ENCODE assay signal across 28 cellular contexts in genomic region chr11:32110795-32111194, GRCh38.
"Had no signal": no experiment of that assay in that cellular context is flagged by ENCODE, and none has a peak within 500 bp of the region (broad histone marks: within the 10 kb centered on the region; RNA-seq: fewer than 3 reads in every experiment).

No MANE protein-coding gene starts in this region.

- H3K9me3 ChIP-seq: esophagus squamous epithelium, gastroesophageal sphincter, heart right ventricle had no signal

- H3K27ac ChIP-seq: brain microvascular endothelial cell, esophagus squamous epithelium, gastroesophageal sphincter, heart right ventricle, WERI-Rb-1 had no signal

- H3K27me3 ChIP-seq: brain microvascular endothelial cell had no signal

- H3K4me1 ChIP-seq: esophagus squamous epithelium, gastroesophageal sphincter, heart right ventricle had no signal

- H3K4me3 ChIP-seq: esophagus squamous epithelium, gastroesophageal sphincter, heart right ventricle had no signal

- ATAC-seq: activated CD4-positive, CD25-positive, alpha-beta regulatory T cell treated with anti-CD3 and anti-CD28 coated beads, Interleukin-2, amount 50 U/mL, for 24 hours; activated CD8-positive, alpha-beta T cell treated with anti-CD3 and anti-CD28 coated beads for 36 hours; activated naive CD4-positive, alpha-beta T cell treated with anti-CD3 and anti-CD28 coated beads, Interleukin-2, amount 50 U/mL, for 72 hours; activated T-cell treated with anti-CD3 and anti-CD28 coated beads, Interleukin-2, amount 50 U/mL, for 4 hours; effector memory CD8-positive, alpha-beta T cell; gastroesophageal sphincter; heart right ventricle; T-helper 17 cell had no signal

- DNase-seq: activated B cell treated with CpG ODN at 0.5 μM for 24 hours; activated CD4-positive, alpha-beta T cell treated with anti-CD3 and anti-CD28 coated beads for 48 hours; activated CD4-positive, alpha-beta T cell treated with anti-CD3 and anti-CD28 coated beads, Interleukin-2, amount 50 U/mL, for 1 hour; activated CD4-positive, alpha-beta T cell treated with anti-CD3 and anti-CD28 coated beads, Interleukin-2, amount 50 U/mL, for 48 hours; activated CD8-positive, alpha-beta memory T cell treated with anti-CD3 and anti-CD28 coated beads for 24 hours; activated CD8-positive, alpha-beta T cell treated with anti-CD3 and anti-CD28 coated beads for 36 hours; activated effector memory CD4-positive, alpha-beta T cell treated with anti-CD3 and anti-CD28 coated beads, Interleukin-2, amount 50 U/mL, for 16 hours; activated naive CD4-positive, alpha-beta T cell; activated naive CD4-positive, alpha-beta T cell treated with anti-CD3 and anti-CD28 coated beads, Interleukin-2, amount 10 ng/mL, durations not matched to agents 7 days and 5 days; activated naive CD8-positive, alpha-beta T cell treated with anti-CD3 and anti-CD28 coated beads, Interleukin-2, amount 10 ng/mL, durations not matched to agents 7 days and 5 days; activated T-cell treated with anti-CD3 and anti-CD28 coated beads, Interleukin-2, amount 50 U/mL, for 4 hours; brain microvascular endothelial cell; caudate nucleus; cortex of kidney; dermis blood vessel endothelial cell; effector CD4-positive, alpha-beta T cell; effector memory CD8-positive, alpha-beta T cell; erythroblast; esophagus squamous epithelium; foreskin melanocyte; heart right ventricle; T-helper 1 cell; T-helper 17 cell; T1000; WERI-Rb-1 had no signal
